Comparison of ENCODE assay signal across 8 cellular contexts in the genomic region with DNA sequence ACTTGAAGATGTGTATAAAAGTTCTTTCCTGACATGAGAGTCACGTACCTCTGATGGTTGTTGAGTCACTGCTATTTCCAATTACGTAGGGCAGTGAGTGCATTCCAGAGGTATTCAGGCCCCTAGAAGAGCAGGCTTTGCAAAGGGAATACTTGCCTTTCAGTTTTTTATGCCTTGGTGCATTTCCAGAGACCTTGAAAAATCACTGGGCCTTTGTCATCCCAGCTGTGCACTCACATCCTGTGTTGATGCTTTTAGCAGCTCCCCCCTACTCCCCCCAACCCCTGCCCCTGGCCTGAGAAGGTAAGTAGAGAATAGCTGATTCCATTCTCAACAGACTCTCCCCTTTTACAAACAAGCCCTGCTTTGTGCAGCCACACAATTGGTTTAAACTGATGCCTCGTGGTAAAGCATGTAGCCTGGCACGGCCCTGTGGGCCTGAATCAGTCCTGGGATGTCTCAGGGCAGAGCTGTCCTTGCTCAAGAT.
DNase-seq lines count a peak whose midpoint lies in the region; ATAC-seq and TF ChIP-seq lines count a peak whose summit lies in the region.

No MANE protein-coding gene starts in this region.

- H3K27me3 ChIP-seq in GM23338 (ENCODE audit: insufficient read depth): no peaks in the 10 kb centered on the region

- peaks cover 4% of the 10 kb centered on the region; the same call in 1 of the 2 replicates for H4K20me1 ChIP-seq in GM23338 (replicated peaks; ENCODE audit: insufficient read depth)

- CTCF ChIA-PET in WTC11 (lab: Charles Lee) (no interaction called here), HEK293T (lab: Yijun Ruan, JAX) (no interaction called here)

- H3K9me3 Mint-ChIP-seq in GM23338 (no peaks in the 10 kb centered on the region), WTC11 (peaks cover under 1% of the 10 kb centered on the region; the same call in 1 of the 2 replicates)
- H3K9me3 Mint-ChIP-seq in activated CD4-positive, alpha-beta T cell treated with anti-CD3 and anti-CD28 coated beads, Interleukin-2, amount 10 ng/mL, durations not matched to agents 24 days and 14 days: no peaks in the 10 kb centered on the region

- H3K4me2 ChIP-seq in GM23338: 0 out of 2 replicates have a peak overlapping the region, but pooled peaks have one; percentile 23

- H3K4me3 ChIP-seq in GM23338: no peak overlapping the region

- no peak overlapping the region for H2AFZ ChIP-seq in GM23338

- no peaks in the 10 kb centered on the region for H3K9me2 ChIP-seq in GM23338 (ENCODE audit: insufficient read depth)

- peak; percentile 54 for DNase-seq in GM23338 (ENCODE audit: low spot score)
- DNase-seq in WTC11 (ENCODE audit: low spot score): no peak
- peak; percentile 45 for DNase-seq in hepatic stellate cell (ENCODE audit: low spot score)
- peak; percentile 98 for DNase-seq in renal cortical epithelial cell (ENCODE audit: low read depth)
- no peak for DNase-seq in HEK293T (ENCODE audit: extremely low spot score)
- no peak for DNase-seq in activated CD4-positive, alpha-beta T cell treated with anti-CD3 and anti-CD28 coated beads, Interleukin-2, amount 10 ng/mL, durations not matched to agents 24 days and 14 days
- no peak for DNase-seq in NOMO-1 treated with DMSO at 0.1 percent for 48 hours (lab: John Stamatoyannopoulos, UW; ENCODE audit: unreplicated experiment)

- H3K4me3 Mint-ChIP-seq in GM23338 (no peak overlapping the region), WTC11 (no peak overlapping the region)
- no peak overlapping the region for H3K4me3 Mint-ChIP-seq in activated CD4-positive, alpha-beta T cell treated with anti-CD3 and anti-CD28 coated beads, Interleukin-2, amount 10 ng/mL, durations not matched to agents 24 days and 14 days

- intact Hi-C loops in activated CD4-positive, alpha-beta T cell treated with anti-CD3 and anti-CD28 coated beads, Interleukin-2, amount 10 ng/mL, durations not matched to agents 24 days and 14 days (cut with micrococcal nuclease): no loop called here

- H3K27me3 Mint-ChIP-seq in GM23338 (ENCODE audit: insufficient read depth, low read depth, poor library complexity) (peaks cover 5% of the 10 kb centered on the region), WTC11 (ENCODE audit: low read depth) (no peaks in the 10 kb centered on the region)
- H3K27me3 Mint-ChIP-seq in activated CD4-positive, alpha-beta T cell treated with anti-CD3 and anti-CD28 coated beads, Interleukin-2, amount 10 ng/mL, durations not matched to agents 24 days and 14 days: no peaks in the 10 kb centered on the region

- TF ChIP-seq CTCF in GM23338 (conservative IDR thresholded peaks at IDR 0.05; ENCODE audit: low read depth in 2 of 2) (no peak), WTC11 (IDR thresholded peaks at IDR 0.05) (no peak)

- H3K36me3 Mint-ChIP-seq in GM23338 (ENCODE audit: low read depth) (no peaks in the 10 kb centered on the region; the same call in 2 of the 3 replicates), WTC11 (peaks cover 4% of the 10 kb centered on the region)
- H3K36me3 Mint-ChIP-seq in activated CD4-positive, alpha-beta T cell treated with anti-CD3 and anti-CD28 coated beads, Interleukin-2, amount 10 ng/mL, durations not matched to agents 24 days and 14 days (ENCODE audit: low read depth): no peaks in the 10 kb centered on the region

- peaks cover 23% of the 10 kb centered on the region; the same call in 2 of the 3 replicates for H3K4me1 Mint-ChIP-seq in GM23338
- peaks cover 20% of the 10 kb centered on the region for H3K4me1 Mint-ChIP-seq in WTC11
- no peaks in the 10 kb centered on the region for H3K4me1 Mint-ChIP-seq in activated CD4-positive, alpha-beta T cell treated with anti-CD3 and anti-CD28 coated beads, Interleukin-2, amount 10 ng/mL, durations not matched to agents 24 days and 14 days

- peaks cover 22% of the 10 kb centered on the region; the same call in 1 of the 2 replicates for H3K4me1 ChIP-seq in GM23338 (ENCODE audit: insufficient read depth)

- H3F3A ChIP-seq in GM23338 (replicated peaks; ENCODE audit: low read depth): no peaks in the 10 kb centered on the region

- ATAC-seq in GM23338: peak; percentile 62
- ATAC-seq in WTC11: peak; percentile 73
- no peak for ATAC-seq in GM18867 (IDR thresholded peaks at IDR 0.05; ENCODE audit: unreplicated experiment)

- POLR2A ChIA-PET in WTC11 (lab: Charles Lee) (no interaction called here), HEK293T (lab: Yijun Ruan, JAX) (no interaction called here)

- H3K79me2 ChIP-seq in GM23338 (replicated peaks; ENCODE audit: insufficient read depth): peaks cover 16% of the 10 kb centered on the region

- peak overlapping the region; percentile 64 for H3K27ac ChIP-seq in GM23338 (ENCODE audit: low read depth)

- peak overlapping the region; percentile 72; the same call in 1 of the 2 replicates for H3K27ac Mint-ChIP-seq in GM23338
- H3K27ac Mint-ChIP-seq in WTC11: peak overlapping the region; percentile 82
- H3K27ac Mint-ChIP-seq in activated CD4-positive, alpha-beta T cell treated with anti-CD3 and anti-CD28 coated beads, Interleukin-2, amount 10 ng/mL, durations not matched to agents 24 days and 14 days: no peak overlapping the region

- no peaks in the 10 kb centered on the region for H3K36me3 ChIP-seq in GM23338 (ENCODE audit: insufficient read depth)

TF ChIP-seq in WTC11, 78 proteins besides CTCF, POLR2A, EP300 and RAD21 (continues in another document):
- TF ChIP-seq GTF2I (CRISPR knock-in tag; conservative IDR thresholded peaks at IDR 0.05) (no peak), CREB1 (CRISPR knock-in tag; IDR thresholded peaks at IDR 0.05) (no peak)
- TF ChIP-seq, protein P1, sequence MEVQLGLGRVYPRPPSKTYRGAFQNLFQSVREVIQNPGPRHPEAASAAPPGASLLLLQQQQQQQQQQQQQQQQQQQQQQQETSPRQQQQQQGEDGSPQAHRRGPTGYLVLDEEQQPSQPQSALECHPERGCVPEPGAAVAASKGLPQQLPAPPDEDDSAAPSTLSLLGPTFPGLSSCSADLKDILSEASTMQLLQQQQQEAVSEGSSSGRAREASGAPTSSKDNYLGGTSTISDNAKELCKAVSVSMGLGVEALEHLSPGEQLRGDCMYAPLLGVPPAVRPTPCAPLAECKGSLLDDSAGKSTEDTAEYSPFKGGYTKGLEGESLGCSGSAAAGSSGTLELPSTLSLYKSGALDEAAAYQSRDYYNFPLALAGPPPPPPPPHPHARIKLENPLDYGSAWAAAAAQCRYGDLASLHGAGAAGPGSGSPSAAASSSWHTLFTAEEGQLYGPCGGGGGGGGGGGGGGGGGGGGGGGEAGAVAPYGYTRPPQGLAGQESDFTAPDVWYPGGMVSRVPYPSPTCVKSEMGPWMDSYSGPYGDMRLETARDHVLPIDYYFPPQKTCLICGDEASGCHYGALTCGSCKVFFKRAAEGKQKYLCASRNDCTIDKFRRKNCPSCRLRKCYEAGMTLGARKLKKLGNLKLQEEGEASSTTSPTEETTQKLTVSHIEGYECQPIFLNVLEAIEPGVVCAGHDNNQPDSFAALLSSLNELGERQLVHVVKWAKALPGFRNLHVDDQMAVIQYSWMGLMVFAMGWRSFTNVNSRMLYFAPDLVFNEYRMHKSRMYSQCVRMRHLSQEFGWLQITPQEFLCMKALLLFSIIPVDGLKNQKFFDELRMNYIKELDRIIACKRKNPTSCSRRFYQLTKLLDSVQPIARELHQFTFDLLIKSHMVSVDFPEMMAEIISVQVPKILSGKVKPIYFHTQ (CRISPR knock-in tag; IDR thresholded peaks at IDR 0.05): no peak

TF ChIP-seq in HEK293T, 16 proteins besides CTCF, POLR2A, EP300 and RAD21:
- TF ChIP-seq FOXA1 (IDR thresholded peaks at IDR 0.05): no peak
- no peak for TF ChIP-seq HDGF (IDR thresholded peaks at IDR 0.05; ENCODE audit: borderline replicate concordance)
- no peak for TF ChIP-seq SUZ12 (IDR thresholded peaks at IDR 0.05)
- TF ChIP-seq, protein P2, sequence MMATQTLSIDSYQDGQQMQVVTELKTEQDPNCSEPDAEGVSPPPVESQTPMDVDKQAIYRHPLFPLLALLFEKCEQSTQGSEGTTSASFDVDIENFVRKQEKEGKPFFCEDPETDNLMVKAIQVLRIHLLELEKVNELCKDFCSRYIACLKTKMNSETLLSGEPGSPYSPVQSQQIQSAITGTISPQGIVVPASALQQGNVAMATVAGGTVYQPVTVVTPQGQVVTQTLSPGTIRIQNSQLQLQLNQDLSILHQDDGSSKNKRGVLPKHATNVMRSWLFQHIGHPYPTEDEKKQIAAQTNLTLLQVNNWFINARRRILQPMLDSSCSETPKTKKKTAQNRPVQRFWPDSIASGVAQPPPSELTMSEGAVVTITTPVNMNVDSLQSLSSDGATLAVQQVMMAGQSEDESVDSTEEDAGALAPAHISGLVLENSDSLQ (IDR thresholded peaks at IDR 0.05): no peak
- TF ChIP-seq LEF1 (IDR thresholded peaks at IDR 0.05; ENCODE audit: borderline replicate concordance): no peak
- TF ChIP-seq FOXM1 (IDR thresholded peaks at IDR 0.05; ENCODE audit: borderline replicate concordance): no peak
- TF ChIP-seq TARDBP (IDR thresholded peaks at IDR 0.05): no peak
- TF ChIP-seq ELF4 (IDR thresholded peaks at IDR 0.05): no peak
- no peak for TF ChIP-seq CTBP1 (IDR thresholded peaks at IDR 0.05; ENCODE audit: borderline replicate concordance)
- TF ChIP-seq NFRKB (IDR thresholded peaks at IDR 0.05): no peak
- TF ChIP-seq ARNT (IDR thresholded peaks at IDR 0.05): no peak
- no peak for TF ChIP-seq BHLHE40 (IDR thresholded peaks at IDR 0.05; ENCODE audit: borderline replicate concordance)
- no peak for TF ChIP-seq FOXK2 (IDR thresholded peaks at IDR 0.05)
- no peak for TF ChIP-seq L3MBTL2 (conservative IDR thresholded peaks at IDR 0.05)
- TF ChIP-seq ZNF384 (IDR thresholded peaks at IDR 0.05): no peak
- TF ChIP-seq SP1 (IDR thresholded peaks at IDR 0.05): no peak

Comparison
In these comparisons a context has a peak if more than half of its experiments do, and no peak if none do; other contexts are left out.
1. DNase-seq: peak in GM23338 (single experiment), hepatic stellate cell (single experiment) and renal cortical epithelial cell (single experiment); none in WTC11 (single experiment), HEK293T (single experiment), activated CD4-positive, alpha-beta T cell treated with anti-CD3 and anti-CD28 coated beads, Interleukin-2, amount 10 ng/mL, durations not matched to agents 24 days and 14 days (single experiment) and NOMO-1 treated with DMSO at 0.1 percent for 48 hours (single experiment).